1 cellular context compared by ENCODE assay signal in genomic region chr12:130752692-130753230, GRCh38.
TF ChIP-seq lines count a peak whose summit lies in the region.

No MANE protein-coding gene starts in this region.

TF ChIP-seq in WTC11, 78 proteins besides CTCF, POLR2A, EP300 and RAD21 (continued from another document):
- TF ChIP-seq TEAD1 (CRISPR knock-in tag; IDR thresholded peaks at IDR 0.05) (no peak), CDX4 (CRISPR knock-in tag; IDR thresholded peaks at IDR 0.05; ENCODE audit: borderline replicate concordance) (no peak)
TF ChIP-seq in WTC11: peak in this region for 0.
